13 cellular contexts compared by ENCODE assay signal in genomic region chr17:69175262-69175811, GRCh38.
"Had no signal": no experiment of that assay in that cellular context is flagged by ENCODE, and none has a peak within 500 bp of the region (broad histone marks: within the 10 kb centered on the region; RNA-seq: fewer than 3 reads in every experiment).

No MANE protein-coding gene starts in this region.

- H3K9ac ChIP-seq: parathyroid adenoma had no signal

- H3K9me3 ChIP-seq: gastrocnemius medialis, left ventricle myocardium inferior, transverse colon had no signal

- H3K27ac ChIP-seq: gastrocnemius medialis, parathyroid adenoma, transverse colon had no signal

- H3K27me3 Mint-ChIP-seq: activated T-cell treated with anti-CD3 and anti-CD28 coated beads, Interleukin-2, amount 50 U/mL, for 24 hours had no signal

- H3K79me2 ChIP-seq: parathyroid adenoma had no signal

- H3K36me3 ChIP-seq: transverse colon had no signal

- H3K9me3 Mint-ChIP-seq: activated naive CD4-positive, alpha-beta T cell treated with anti-CD3 and anti-CD28 coated beads, Interleukin-2, amount 50 U/mL, for 72 hours; activated T-cell treated with anti-CD3 and anti-CD28 coated beads, Interleukin-2, amount 50 U/mL, for 24 hours had no signal

- H3K4me3 ChIP-seq: gastrocnemius medialis, left ventricle myocardium inferior, skin epidermis, transverse colon had no signal

- H3K27me3 ChIP-seq: gastrocnemius medialis, transverse colon had no signal

- H3K4me3 Mint-ChIP-seq: activated T-cell treated with anti-CD3 and anti-CD28 coated beads, Interleukin-2, amount 50 U/mL, for 24 hours had no signal

- ATAC-seq: activated naive CD4-positive, alpha-beta T cell treated with anti-CD3 and anti-CD28 coated beads, Interleukin-2, amount 50 U/mL, for 72 hours; gastrocnemius medialis had no signal

- H3K4me1 ChIP-seq: left ventricle myocardium inferior, parathyroid adenoma had no signal

- H2AFZ ChIP-seq: parathyroid adenoma had no signal

- DNase-seq: activated CD4-positive, alpha-beta T cell treated with anti-CD3 and anti-CD28 coated beads, Interleukin-2, amount 50 U/mL, for 4 hours; activated effector memory CD4-positive, alpha-beta T cell treated with Interleukin-2 at 50 U/mL for 16 hours; activated T-cell treated with anti-CD3 and anti-CD28 coated beads, Interleukin-2, amount 50 U/mL, for 24 hours; amygdala; gastrocnemius medialis; kidney; left ventricle myocardium inferior; T-helper 2 cell; transverse colon had no signal

- H3K27ac Mint-ChIP-seq: activated naive CD4-positive, alpha-beta T cell treated with anti-CD3 and anti-CD28 coated beads, Interleukin-2, amount 50 U/mL, for 72 hours; activated T-cell treated with anti-CD3 and anti-CD28 coated beads, Interleukin-2, amount 50 U/mL, for 24 hours had no signal

- FAIRE-seq: kidney, TTC549 had no signal
